In genomic region chr3:186783731-186784515, GRCh38 we compare ENCODE assay signal across 1 cellular context.
TF ChIP-seq lines count a peak whose summit lies in the region.

No MANE protein-coding gene starts in this region.

TF ChIP-seq in HepG2, 621 proteins besides CTCF, POLR2A, EP300 and RAD21 (continued from another document and continues in another):
- TF ChIP-seq ZNF337 (CRISPR knock-in tag; IDR thresholded peaks at IDR 0.05; ENCODE audit: borderline replicate concordance, low read depth) (0 out of 2 replicates have a peak, but pooled peaks have one; percentile 23), CBX5 (CRISPR knock-in tag; IDR thresholded peaks at IDR 0.05; ENCODE audit: borderline replicate concordance) (0 out of 2 replicates have a peak, but pooled peaks have one; percentile 17), PHF20 (CRISPR knock-in tag; IDR thresholded peaks at IDR 0.05) (peak; percentile 47; the same call in 1 of the 2 replicates), SKIL (CRISPR knock-in tag; IDR thresholded peaks at IDR 0.05; ENCODE audit: borderline replicate concordance) (0 out of 2 replicates have a peak, but pooled peaks have one; percentile 17), ZNF34 (CRISPR knock-in tag; IDR thresholded peaks at IDR 0.05; ENCODE audit: borderline replicate concordance) (peak; percentile 92; the same call in 1 of the 2 replicates), TEAD2 (CRISPR knock-in tag; IDR thresholded peaks at IDR 0.05) (no peak), YY1 (IDR thresholded peaks at IDR 0.05; ENCODE audit: insufficient read depth, insufficient replicate concordance, low read depth, low read length) (peak; percentile 76), GZF1 (CRISPR knock-in tag; IDR thresholded peaks at IDR 0.05) (peak; percentile 28; the same call in 1 of the 2 replicates), SP2 (CRISPR knock-in tag; IDR thresholded peaks at IDR 0.05) (0 out of 2 replicates have a peak, but pooled peaks have one; percentile 5), ZBTB20 (CRISPR knock-in tag; IDR thresholded peaks at IDR 0.05; ENCODE audit: borderline replicate concordance, low read depth) (peak; percentile 67; the same call in 1 of the 2 replicates), ZHX1 (CRISPR knock-in tag; IDR thresholded peaks at IDR 0.05; ENCODE audit: low read depth) (peak; percentile 47; the same call in 1 of the 2 replicates), ZNF883 (CRISPR knock-in tag; IDR thresholded peaks at IDR 0.05; ENCODE audit: not compliant biosample characterization) (peak; percentile 6), AKAP8 (CRISPR knock-in tag; IDR thresholded peaks at IDR 0.05) (peak; percentile 88; the same call in 1 of the 2 replicates), THYN1 (CRISPR knock-in tag; IDR thresholded peaks at IDR 0.05; ENCODE audit: borderline replicate concordance, low read depth) (no peak), ZNF383 (CRISPR knock-in tag; IDR thresholded peaks at IDR 0.05; ENCODE audit: borderline replicate concordance) (no peak; the same call in 1 of the 2 replicates), THAP8 (CRISPR knock-in tag; IDR thresholded peaks at IDR 0.05; ENCODE audit: borderline replicate concordance) (0 out of 2 replicates have a peak, but pooled peaks have one; percentile 12), ZNF451 (CRISPR knock-in tag; IDR thresholded peaks at IDR 0.05) (peak; percentile 54; the same call in 1 of the 2 replicates), ZFP41 (CRISPR knock-in tag; IDR thresholded peaks at IDR 0.05; ENCODE audit: borderline replicate concordance) (no peak), ZNF589 (CRISPR knock-in tag; conservative IDR thresholded peaks at IDR 0.05) (no peak), ZFP91 (CRISPR knock-in tag; IDR thresholded peaks at IDR 0.05; ENCODE audit: borderline replicate concordance) (peak; percentile 39; the same call in 1 of the 2 replicates), TAF15 (IDR thresholded peaks at IDR 0.05; ENCODE audit: low read depth, low read length, poor library complexity, severe bottlenecking) (peak; percentile 72), RFXAP (CRISPR knock-in tag; IDR thresholded peaks at IDR 0.05; ENCODE audit: borderline replicate concordance) (no peak), MEIS2 (CRISPR knock-in tag; IDR thresholded peaks at IDR 0.05) (0 out of 2 replicates have a peak, but pooled peaks have one; percentile 28), MAX (IDR thresholded peaks at IDR 0.05) (peak; percentile 79), ZNF788 (CRISPR knock-in tag; IDR thresholded peaks at IDR 0.05; ENCODE audit: borderline replicate concordance) (peak; percentile 63; the same call in 1 of the 2 replicates), ZNF292 (CRISPR knock-in tag; IDR thresholded peaks at IDR 0.05; ENCODE audit: borderline replicate concordance, low read depth) (no peak), ZIK1 (CRISPR knock-in tag; IDR thresholded peaks at IDR 0.05; ENCODE audit: borderline replicate concordance, low read depth) (0 out of 2 replicates have a peak, but pooled peaks have one; percentile 78), ZNF44 (CRISPR knock-in tag; IDR thresholded peaks at IDR 0.05) (peak; percentile 72), AHR (CRISPR knock-in tag; IDR thresholded peaks at IDR 0.05) (peak; percentile 77; the same call in 1 of the 2 replicates), TEF (CRISPR knock-in tag; IDR thresholded peaks at IDR 0.05) (no peak), GMEB1 (CRISPR knock-in tag; IDR thresholded peaks at IDR 0.05; ENCODE audit: borderline replicate concordance) (no peak), ELK4 (CRISPR knock-in tag; IDR thresholded peaks at IDR 0.05; ENCODE audit: borderline replicate concordance) (no peak), ZNF891 (CRISPR knock-in tag; IDR thresholded peaks at IDR 0.05) (peak; percentile 54; the same call in 1 of the 2 replicates), ZHX2 (IDR thresholded peaks at IDR 0.05; ENCODE audit: low read depth) (peak; percentile 41; the same call in 1 of the 2 replicates), ZHX2 (CRISPR knock-in tag; IDR thresholded peaks at IDR 0.05; ENCODE audit: borderline replicate concordance) (0 out of 2 replicates have a peak, but pooled peaks have one; percentile 8), ZBTB44 (CRISPR knock-in tag; IDR thresholded peaks at IDR 0.05) (no peak)
